In the genomic region with DNA sequence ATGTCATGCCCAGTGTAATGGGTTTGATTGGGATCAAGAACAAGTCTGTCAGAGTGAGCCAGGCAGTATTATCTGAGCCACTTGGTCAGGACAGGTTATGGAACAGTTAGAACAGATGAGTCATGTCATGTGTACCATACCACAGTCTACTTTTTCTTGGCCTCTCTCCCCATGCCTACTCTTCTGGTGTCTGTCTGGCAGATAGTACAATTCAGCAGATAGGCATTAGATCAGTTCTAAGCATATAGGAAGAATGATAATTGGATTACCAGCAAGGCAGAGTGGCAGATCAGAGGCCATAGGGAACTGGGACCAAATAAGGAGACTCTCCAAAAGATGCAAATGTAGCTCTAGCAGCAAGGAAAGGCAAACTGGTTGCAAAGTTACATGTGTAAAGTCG, we compare ENCODE assay signal across 8 cellular contexts. TPM values are rescaled to one million over a fixed set of nuclear protein-coding genes. Genes with fewer than 3 reads are reported as not detected.
A peak's percentile ranks its signal among the peaks of the same experiment; 100 is the strongest.
DNase-seq lines count a peak whose midpoint lies in the region; ATAC-seq lines count a peak whose summit lies in the region.

No MANE protein-coding gene starts in this region.

- peaks cover 24% of the 10 kb centered on the region for H3K36me3 Mint-ChIP-seq in activated naive CD4-positive, alpha-beta T cell treated with anti-CD3 and anti-CD28 coated beads, Interleukin-2, amount 10 ng/mL, durations not matched to agents 7 days and 5 days

- ATAC-seq in GM18498 (IDR thresholded peaks at IDR 0.05; ENCODE audit: unreplicated experiment), result peak; percentile 51
- ATAC-seq in HG03196 (IDR thresholded peaks at IDR 0.05; ENCODE audit: unreplicated experiment), result peak; percentile 44

- no peak overlapping the region for H3K4me2 ChIP-seq in mesendoderm (ENCODE audit: low read length)

- H3K4me1 ChIP-seq in mesendoderm (ENCODE audit: control insufficient read depth, low read depth, low read length), result peaks cover 9% of the 10 kb centered on the region

- H3K27me3 Mint-ChIP-seq in activated naive CD4-positive, alpha-beta T cell treated with anti-CD3 and anti-CD28 coated beads, Interleukin-2, amount 10 ng/mL, durations not matched to agents 7 days and 5 days, result no peaks in the 10 kb centered on the region

- no peak overlapping the region for H3K18ac ChIP-seq in mesendoderm (ENCODE audit: low read length)

- no CpG with 5 or more reads among the region's 1 CpG for WGBS in mesendoderm (ENCODE audit: extremely low coverage, insufficient coverage, low lambda C conversion rate)

- DNase-seq in astrocyte of the hippocampus (ENCODE audit: low read depth, low spot score) (peak; percentile 56), mesendoderm (peak; percentile 29), substantia nigra (lab: John Stamatoyannopoulos, UW) (no peak), mesenteric fat pad (ENCODE audit: low spot score) (no peak)
- DNase-seq in stimulated activated naive CD4-positive, alpha-beta T cell (lab: John Stamatoyannopoulos, UW), result no peak
- no peak for DNase-seq in activated naive CD4-positive, alpha-beta T cell treated with anti-CD3 and anti-CD28 coated beads, Interleukin-2, amount 10 ng/mL, durations not matched to agents 7 days and 5 days

- H3K23ac ChIP-seq in mesendoderm (ENCODE audit: low read length), result peak overlapping the region; percentile 29

- H4K8ac ChIP-seq in mesendoderm (ENCODE audit: low read depth, low read length), result no peak overlapping the region

- H2AK5ac ChIP-seq in mesendoderm (ENCODE audit: low read length), result peak overlapping the region; percentile 67

- no peak overlapping the region for H3K4me3 Mint-ChIP-seq in activated naive CD4-positive, alpha-beta T cell treated with anti-CD3 and anti-CD28 coated beads, Interleukin-2, amount 10 ng/mL, durations not matched to agents 7 days and 5 days

- no peaks in the 10 kb centered on the region for H3K36me3 ChIP-seq in mesendoderm (ENCODE audit: control insufficient read depth, insufficient read depth, low read length)

- H3K27ac Mint-ChIP-seq in activated naive CD4-positive, alpha-beta T cell treated with anti-CD3 and anti-CD28 coated beads, Interleukin-2, amount 10 ng/mL, durations not matched to agents 7 days and 5 days, result no peak overlapping the region

- no peak overlapping the region for H2BK5ac ChIP-seq in mesendoderm (ENCODE audit: low read length)

- no peak overlapping the region for H3K9ac ChIP-seq in mesendoderm (ENCODE audit: low read length)

- no peaks in the 10 kb centered on the region for H3K27me3 ChIP-seq in mesendoderm (ENCODE audit: insufficient read depth, low read length, poor library complexity)

- H3K79me2 ChIP-seq in mesendoderm (ENCODE audit: control insufficient read depth, insufficient read depth, low read length), result peaks cover 19% of the 10 kb centered on the region

- peaks cover 34% of the 10 kb centered on the region for H3K4me1 Mint-ChIP-seq in activated naive CD4-positive, alpha-beta T cell treated with anti-CD3 and anti-CD28 coated beads, Interleukin-2, amount 10 ng/mL, durations not matched to agents 7 days and 5 days

- peak overlapping the region; percentile 23 for H3K27ac ChIP-seq in mesendoderm (ENCODE audit: low read depth, low read length)
- no peak overlapping the region for H3K27ac ChIP-seq in substantia nigra (ENCODE audit: low read depth, low read length, poor library complexity, severe bottlenecking)

- peaks cover 14% of the 10 kb centered on the region for H3K79me1 ChIP-seq in mesendoderm (ENCODE audit: low read length)

- H2BK15ac ChIP-seq in mesendoderm (replicated peaks; ENCODE audit: low read depth), result no peak overlapping the region

- CTCF ChIA-PET in activated naive CD4-positive, alpha-beta T cell treated with anti-CD3 and anti-CD28 coated beads, Interleukin-2, amount 10 ng/mL, durations not matched to agents 7 days and 5 days (lab: Charles Lee), result no interaction called here

- no peaks in the 10 kb centered on the region for H3K9me3 Mint-ChIP-seq in activated naive CD4-positive, alpha-beta T cell treated with anti-CD3 and anti-CD28 coated beads, Interleukin-2, amount 10 ng/mL, durations not matched to agents 7 days and 5 days

- no peak overlapping the region for H3K4me3 ChIP-seq in mesendoderm (ENCODE audit: low read length)

- no peak overlapping the region for H4K5ac ChIP-seq in mesendoderm (ENCODE audit: low read length)

- no peak overlapping the region for H3K4ac ChIP-seq in mesendoderm (ENCODE audit: low read depth, low read length)

- H3K56ac ChIP-seq in mesendoderm (ENCODE audit: low read length), result no peak overlapping the region

- no peak overlapping the region for H2BK120ac ChIP-seq in mesendoderm (ENCODE audit: low read depth, low read length)

RNA-seq across cellular contexts. Expression of a gene that starts 30.5 kb away (rescaled TPM):
- 8.4 TPM for polyA plus RNA-seq in mesendoderm (2013, experiment 1 of 2)
- polyA plus RNA-seq in mesendoderm (2013, experiment 2 of 2), result 8.6 TPM
- 17.9 TPM for total RNA-seq in mesenteric fat pad

Comparison
In these comparisons a context has a peak if more than half of its experiments do, and no peak if none do; other contexts are left out.
1. DNase-seq: peak in astrocyte of the hippocampus (single experiment) and mesendoderm (single experiment); none in stimulated activated naive CD4-positive, alpha-beta T cell (0 of 6), substantia nigra (0 of 49), activated naive CD4-positive, alpha-beta T cell treated with anti-CD3 and anti-CD28 coated beads, Interleukin-2, amount 10 ng/mL, durations not matched to agents 7 days and 5 days (single experiment) and mesenteric fat pad (single experiment).